In genomic region chr12:9738906-9739305, GRCh38 we compare ENCODE assay signal across 12 cellular contexts. TPM values are rescaled to one million over a fixed set of nuclear protein-coding genes. Genes with fewer than 3 reads are reported as not detected.
DNase-seq lines count a peak whose midpoint lies in the region; ATAC-seq, FAIRE-seq and TF ChIP-seq lines count a peak whose summit lies in the region.
"Not testable (repeated sequence)": the region's sequence is repeated elsewhere in the genome, so short reads cannot be mapped to it uniquely, and the experiment has no call there.
"Had no signal": no experiment of that assay in that cellular context is flagged by ENCODE, and none has a peak within 500 bp of the region (broad histone marks: within the 10 kb centered on the region; RNA-seq: fewer than 3 reads in every experiment).

No MANE protein-coding gene starts in this region.

- H3K27me3 Mint-ChIP-seq in activated CD4-positive, alpha-beta T cell treated with anti-CD3 and anti-CD28 coated beads for 36 hours; activated T-helper 1 cell treated with anti-CD3 and anti-CD28 coated beads, Interleukin-12 subunit alpha, Interleukin-12 subunit beta, Interleukin-2, Interleukin-4 antibody, amounts not matched to agents 30 ng/mL and 10 ng/mL and 1 ng/mL, durations not matched to agents 14 hours and 24 hours and 36 hours (ENCODE audit: insufficient read depth); naive B cell; stimulated activated memory B cell treated with anti-CD40 and anti-IgM and Interleukin-4, amounts not matched to agents 10 μg/mL and 1 μg/mL and 100 μg/mL, for 72 hours: not testable (repeated sequence)

- not testable (repeated sequence) for ATAC-seq in activated CD4-positive, alpha-beta T cell treated with anti-CD3 and anti-CD28 coated beads for 36 hours; K562; naive B cell (ENCODE audit: low read depth in 2 of 2); stimulated activated memory B cell treated with anti-CD40 and anti-IgM and Interleukin-4, amounts not matched to agents 10 μg/mL and 1 μg/mL and 100 μg/mL, for 72 hours

- 90% methylated on average over 9 of the region's 14 CpGs for WGBS in K562 (ENCODE audit: insufficient coverage, low coverage, missing lambda C conversion rate)

- not testable (repeated sequence) for H3K79me2 ChIP-seq in OCI-LY7 (ENCODE audit: insufficient read depth, low read depth, low read length); K562 (ENCODE audit: control insufficient read depth, insufficient read depth, low read length)

- POLR2A ChIA-PET in OCI-LY7 (lab: Charles Lee): interaction anchor here (0.7 to 1.6 kb wide), 7 partner anchors 9 to 649 kb away, joined by 3 to 6 read pairs (median 4); partner anchors contain the start of gene CLEC2D
- POLR2A ChIA-PET in activated CD4-positive, alpha-beta T cell treated with anti-CD3 and anti-CD28 coated beads for 36 hours (lab: Charles Lee): not testable (repeated sequence)
- POLR2A ChIA-PET in K562 (lab: Yijun Ruan, JAX): interaction anchor here (0.6 to 1.0 kb wide), 3 partner anchors 12 to 36 kb away, joined by 3 to 4 read pairs (median 3); partner anchors contain the start of gene CD69

- not testable (repeated sequence) for H4K20me1 ChIP-seq in OCI-LY7 (ENCODE audit: insufficient read depth, low read length); K562 (replicated peaks; ENCODE audit: control insufficient read depth, insufficient read depth, low read length)

- FAIRE-seq in K562 (lab: Jason Lieb, UNC): not testable (repeated sequence)

- H3K4me1 ChIP-seq in OCI-LY7 (ENCODE audit: insufficient read depth, low read length, poor library complexity, severe bottlenecking) (peaks cover 89% of the 10 kb centered on the region), K562 (replicated peaks in 1 of 2; ENCODE audit: control insufficient read depth in 2 of 2, insufficient read depth in 2 of 2, low read length in 2 of 2) (peaks cover 9 to 12% of the 10 kb centered on the region in 2 experiments)

- not testable (repeated sequence) for H3K4me3 Mint-ChIP-seq in activated CD4-positive, alpha-beta T cell treated with anti-CD3 and anti-CD28 coated beads for 36 hours
- H3K4me3 Mint-ChIP-seq in activated T-helper 1 cell treated with anti-CD3 and anti-CD28 coated beads, Interleukin-12 subunit alpha, Interleukin-12 subunit beta, Interleukin-2, Interleukin-4 antibody, amounts not matched to agents 30 ng/mL and 10 ng/mL and 1 ng/mL, durations not matched to agents 14 hours and 24 hours and 36 hours: peak overlapping the region; percentile 32
- H3K4me3 Mint-ChIP-seq in naive B cell: peak overlapping the region; percentile 15 to 77 (median 56)
- peak overlapping the region; percentile 38 for H3K4me3 Mint-ChIP-seq in stimulated activated memory B cell treated with anti-CD40 and anti-IgM and Interleukin-4, amounts not matched to agents 10 μg/mL and 1 μg/mL and 100 μg/mL, for 72 hours

- TF ChIP-seq CTCF in OCI-LY7 (conservative IDR thresholded peaks at IDR 0.05; ENCODE audit: low read length); K562 (IDR thresholded peaks at IDR 0.05 in 2 of 3, conservative IDR thresholded peaks at IDR 0.05 in 1 of 3; ENCODE audit: insufficient read depth in 2 of 3, low read depth in 1 of 3, low read length in 3 of 3): not testable (repeated sequence)

- not testable (repeated sequence) for H2AFZ ChIP-seq in OCI-LY7 (ENCODE audit: low read length); K562 (ENCODE audit: low read depth, low read length)

- peaks cover 71% of the 10 kb centered on the region for H3K4me1 Mint-ChIP-seq in activated CD4-positive, alpha-beta T cell treated with anti-CD3 and anti-CD28 coated beads for 36 hours
- H3K4me1 Mint-ChIP-seq in activated T-helper 1 cell treated with anti-CD3 and anti-CD28 coated beads, Interleukin-12 subunit alpha, Interleukin-12 subunit beta, Interleukin-2, Interleukin-4 antibody, amounts not matched to agents 30 ng/mL and 10 ng/mL and 1 ng/mL, durations not matched to agents 14 hours and 24 hours and 36 hours (ENCODE audit: low read depth): peaks cover 75% of the 10 kb centered on the region
- H3K4me1 Mint-ChIP-seq in naive B cell: peaks cover 52 to 77% (median 63%) of the 10 kb centered on the region in 3 donors
- H3K4me1 Mint-ChIP-seq in stimulated activated memory B cell treated with anti-CD40 and anti-IgM and Interleukin-4, amounts not matched to agents 10 μg/mL and 1 μg/mL and 100 μg/mL, for 72 hours: peaks cover 74% of the 10 kb centered on the region

- TF ChIP-seq EP300 in K562 (IDR thresholded peaks at IDR 0.05; ENCODE audit: low read length): not testable (repeated sequence)

- intact Hi-C loops in OCI-LY7 (cut with micrococcal nuclease; ENCODE audit: unreplicated experiment): loop anchor here (10.0 kb wide), 1 partner anchor 1044 kb away; the partner anchor contains the start of gene RIMKLB
- intact Hi-C loops in activated CD4-positive, alpha-beta T cell treated with anti-CD3 and anti-CD28 coated beads for 36 hours (cut with DNase I, micrococcal nuclease); activated T-helper 1 cell treated with anti-CD3 and anti-CD28 coated beads, Interleukin-12 subunit alpha, Interleukin-12 subunit beta, Interleukin-2, Interleukin-4 antibody, amounts not matched to agents 30 ng/mL and 10 ng/mL and 1 ng/mL, durations not matched to agents 14 hours and 24 hours and 36 hours (cut with micrococcal nuclease); K562 (cut with micrococcal nuclease): not testable (repeated sequence)

- TF ChIP-seq RAD21 in K562 (CRISPR knock-in tag; conservative IDR thresholded peaks at IDR 0.05 in 1 of 2, IDR thresholded peaks at IDR 0.05 in 1 of 2): not testable (repeated sequence)

- H3K9ac ChIP-seq in K562 (ENCODE audit: insufficient read depth in 1 of 2, low read depth in 2 of 2, low read length in 2 of 2): not testable (repeated sequence)

- DNase-seq in ELF-1 (ENCODE audit: low read depth, low spot score): peak; percentile 22
- DNase-seq in OCI-LY7 (ENCODE audit: low spot score); activated CD4-positive, alpha-beta T cell treated with anti-CD3 and anti-CD28 coated beads for 36 hours; activated T-helper 1 cell treated with anti-CD3 and anti-CD28 coated beads, Interleukin-12 subunit alpha, Interleukin-12 subunit beta, Interleukin-2, Interleukin-4 antibody, amounts not matched to agents 30 ng/mL and 10 ng/mL and 1 ng/mL, durations not matched to agents 14 hours and 24 hours and 36 hours (ENCODE audit: low spot score); K562 (ENCODE audit: extremely low read depth in 1 of 4, low spot score in 3 of 4); naive B cell: not testable (repeated sequence)

- not testable (repeated sequence) for H3K36me3 Mint-ChIP-seq in activated CD4-positive, alpha-beta T cell treated with anti-CD3 and anti-CD28 coated beads for 36 hours (ENCODE audit: low read depth); activated T-helper 1 cell treated with anti-CD3 and anti-CD28 coated beads, Interleukin-12 subunit alpha, Interleukin-12 subunit beta, Interleukin-2, Interleukin-4 antibody, amounts not matched to agents 30 ng/mL and 10 ng/mL and 1 ng/mL, durations not matched to agents 14 hours and 24 hours and 36 hours (ENCODE audit: low read depth); naive B cell
- peaks cover 12% of the 10 kb centered on the region for H3K36me3 Mint-ChIP-seq in stimulated activated memory B cell treated with anti-CD40 and anti-IgM and Interleukin-4, amounts not matched to agents 10 μg/mL and 1 μg/mL and 100 μg/mL, for 72 hours

- in situ Hi-C loops in K562 (cut with MboI): not testable (repeated sequence)

- not testable (repeated sequence) for H3K27me3 ChIP-seq in K562 (ENCODE audit: control insufficient read depth in 2 of 2, insufficient read depth in 2 of 2, low read length in 2 of 2)

- H3K4me2 ChIP-seq in OCI-LY7 (ENCODE audit: low read length): not testable (repeated sequence)
- H3K4me2 ChIP-seq in K562 (ENCODE audit: insufficient read depth, low read length): peak overlapping the region; percentile 55; the same call in 1 of the 2 replicates

- H3K9me1 ChIP-seq in K562 (ENCODE audit: control insufficient read depth, insufficient read depth, low read length): not testable (repeated sequence)

- peak overlapping the region; percentile 99 for H3K27ac ChIP-seq in OCI-LY7 (ENCODE audit: low read depth, low read length, poor library complexity, severe bottlenecking)
- H3K27ac ChIP-seq in K562 (ENCODE audit: extremely low read depth, low read depth, low read length): not testable (repeated sequence)

- not testable (repeated sequence) for H3K9me3 Mint-ChIP-seq in activated CD4-positive, alpha-beta T cell treated with anti-CD3 and anti-CD28 coated beads for 36 hours (ENCODE audit: low read depth); naive B cell; stimulated activated memory B cell treated with anti-CD40 and anti-IgM and Interleukin-4, amounts not matched to agents 10 μg/mL and 1 μg/mL and 100 μg/mL, for 72 hours
- H3K9me3 Mint-ChIP-seq in activated T-helper 1 cell treated with anti-CD3 and anti-CD28 coated beads, Interleukin-12 subunit alpha, Interleukin-12 subunit beta, Interleukin-2, Interleukin-4 antibody, amounts not matched to agents 30 ng/mL and 10 ng/mL and 1 ng/mL, durations not matched to agents 14 hours and 24 hours and 36 hours: peaks cover 16% of the 10 kb centered on the region

- not testable (repeated sequence) for H3K4me3 ChIP-seq in OCI-LY7 (ENCODE audit: low read depth, low read length, poor library complexity, severe bottlenecking); K562

- TF ChIP-seq POLR2A in K562 (conservative IDR thresholded peaks at IDR 0.05): peak; percentile 34

- CTCF ChIA-PET in OCI-LY7 (lab: Charles Lee; ENCODE audit: unreplicated experiment); K562 (lab: Yijun Ruan, JAX; ENCODE audit: low intra/inter-chr PET ratio): not testable (repeated sequence)
- CTCF ChIA-PET in activated CD4-positive, alpha-beta T cell treated with anti-CD3 and anti-CD28 coated beads for 36 hours (lab: Charles Lee): interaction anchor here (0.6 to 1.9 kb wide), 4 partner anchors 9 to 75 kb away, joined by 3 to 4 read pairs (median 4); no protein-coding TSS in a partner anchor

- not testable (repeated sequence) for H3K9me2 ChIP-seq in OCI-LY7 (ENCODE audit: insufficient read depth, low read length)

- H3K9me3 ChIP-seq in OCI-LY7 (ENCODE audit: low read length); K562 (replicated peaks; ENCODE audit: control insufficient read depth, insufficient read depth, low read depth, low read length): not testable (repeated sequence)

- peak overlapping the region; percentile 14 for H3K27ac Mint-ChIP-seq in activated CD4-positive, alpha-beta T cell treated with anti-CD3 and anti-CD28 coated beads for 36 hours
- H3K27ac Mint-ChIP-seq in activated T-helper 1 cell treated with anti-CD3 and anti-CD28 coated beads, Interleukin-12 subunit alpha, Interleukin-12 subunit beta, Interleukin-2, Interleukin-4 antibody, amounts not matched to agents 30 ng/mL and 10 ng/mL and 1 ng/mL, durations not matched to agents 14 hours and 24 hours and 36 hours: not testable (repeated sequence)
- peak overlapping the region; percentile 57 to 96 (median 88) for H3K27ac Mint-ChIP-seq in naive B cell
- peak overlapping the region; percentile 91 for H3K27ac Mint-ChIP-seq in stimulated activated memory B cell treated with anti-CD40 and anti-IgM and Interleukin-4, amounts not matched to agents 10 μg/mL and 1 μg/mL and 100 μg/mL, for 72 hours

- H3K36me3 ChIP-seq in OCI-LY7 (ENCODE audit: insufficient read depth, low read length); K562 (ENCODE audit: control insufficient read depth, insufficient read depth, low read length): not testable (repeated sequence)

- not testable (repeated sequence) for BruUV-seq in OCI-LY7 (replicated peaks; lab: Mats Ljungman, UMichigan); K562 (replicated peaks; lab: Mats Ljungman, UMichigan)

RNA-seq across cellular contexts. Expression of gene CLECL1, which starts 6.0 kb away (rescaled TPM):
- total RNA-seq in OCI-LY7 (2014; rRNA removed; shearing (Covaris generic)): 68.4 and 73.3 TPM in 2 replicates
- total RNA-seq in OCI-LY7 (2022) (106 and 114 TPM in 2 replicates), K562 (2014; rRNA removed) (not detected in 2 replicates), K562 (2014; rRNA removed; fragmentation: Illumina TruSeq; extraction: Trizol) (not detected in 2 replicates), K562 (2015; rRNA removed; fragmentation: Illumina TruSeq; extraction: Trizol) (0.25 TPM in 1 of 2 replicates, not detected in the other), K562 (2021) (not detected in 2 replicates)
- total RNA-seq in activated CD4-positive, alpha-beta T cell treated with anti-CD3 and anti-CD28 coated beads for 36 hours: 1 to 10 TPM; 3.1 to 3.8 TPM
- 7.6 and 9.1 TPM in 2 replicates for total RNA-seq in activated T-helper 1 cell treated with anti-CD3 and anti-CD28 coated beads, Interleukin-12 subunit alpha, Interleukin-12 subunit beta, Interleukin-2, Interleukin-4 antibody, amounts not matched to agents 30 ng/mL and 10 ng/mL and 1 ng/mL, durations not matched to agents 14 hours and 24 hours and 36 hours
- not detected in 2 replicates for total RNA-seq in K562 (2011; cell fraction: chromatin; rRNA removed; ENCODE audit: low replicate concordance)
- total RNA-seq in K562 (2011; cell fraction: nucleolus; rRNA removed): not detected in 2 replicates
- not detected in 2 replicates for total RNA-seq in K562 (2011; cell fraction: nucleoplasm; rRNA removed)
- polyA plus RNA-seq in K562 (2011; rRNA removed) (not detected in 2 replicates), K562 (2014; fragmentation: Illumina TruSeq; extraction: Trizol) (not detected in 2 replicates), K562 (2014; fragmentation: Nextera tagmentation; extraction: Ambion mirVana) (under 1 TPM in 1 of 2 experiments, not detected in 1; 0.13 TPM), K562 (2014; rRNA removed) (not detected in 2 replicates), naive B cell (ENCODE audit: low read depth in 6 of 6) (10 to 100 TPM in 4 of 6 donors, 1 to 10 TPM in 2; 8.9 to 34.0 (median 11.5) TPM)
- not detected in 2 replicates for polyA plus RNA-seq in K562 (2011; cell fraction: cytosol; rRNA removed)
- not detected in 2 replicates for polyA plus RNA-seq in K562 (2011; cell fraction: nucleus; rRNA removed)
- polyA plus RNA-seq in K562 (2012): 0.13 TPM in 1 of 2 replicates, not detected in the other
- polyA minus RNA-seq in K562 (2011; rRNA and poly(A)+ RNA removed): not detected in 2 replicates
- not detected in 2 replicates for polyA minus RNA-seq in K562 (2011; cell fraction: cytosol; rRNA and poly(A)+ RNA removed)
- polyA minus RNA-seq in K562 (2011; cell fraction: nucleus; rRNA and poly(A)+ RNA removed): not detected in 2 replicates
- total RNA-seq: Caco-2, G401, H9 had no signal
- polyA plus RNA-seq: AG04450, BJ had no signal

RNA-seq across cellular contexts. Expression of gene CD69, which starts 21.8 kb away (rescaled TPM):
- 12.3 and 13.7 TPM in 2 replicates for total RNA-seq in OCI-LY7 (2014; rRNA removed; shearing (Covaris generic))
- 9.7 and 10.3 TPM in 2 replicates for total RNA-seq in OCI-LY7 (2022)
- total RNA-seq in activated CD4-positive, alpha-beta T cell treated with anti-CD3 and anti-CD28 coated beads for 36 hours: 100 to 1,000 TPM in 1 of 2 experiments, 10 to 100 TPM in 1; 97.9 to 127 TPM
- 90.5 and 93.2 TPM in 2 replicates for total RNA-seq in activated T-helper 1 cell treated with anti-CD3 and anti-CD28 coated beads, Interleukin-12 subunit alpha, Interleukin-12 subunit beta, Interleukin-2, Interleukin-4 antibody, amounts not matched to agents 30 ng/mL and 10 ng/mL and 1 ng/mL, durations not matched to agents 14 hours and 24 hours and 36 hours
- 70.8 and 196 TPM in 2 replicates for total RNA-seq in K562 (2011; cell fraction: chromatin; rRNA removed; ENCODE audit: low replicate concordance)
- total RNA-seq in K562 (2011; cell fraction: nucleolus; rRNA removed): 41.4 and 48.8 TPM in 2 replicates
- total RNA-seq in K562 (2011; cell fraction: nucleoplasm; rRNA removed): 83.1 and 113 TPM in 2 replicates
- total RNA-seq in K562 (2014; rRNA removed): 28.0 and 30.1 TPM in 2 replicates
- total RNA-seq in K562 (2014; rRNA removed; fragmentation: Illumina TruSeq; extraction: Trizol): 68.9 and 77.6 TPM in 2 replicates
- total RNA-seq in K562 (2015; rRNA removed; fragmentation: Illumina TruSeq; extraction: Trizol): 8.8 and 11.7 TPM in 2 replicates
- 38.3 and 45.9 TPM in 2 replicates for total RNA-seq in K562 (2021)
- 57.1 and 76.4 TPM in 2 replicates for polyA plus RNA-seq in K562 (2011; rRNA removed)
- polyA plus RNA-seq in K562 (2011; cell fraction: cytosol; rRNA removed): 10.3 and 25.7 TPM in 2 replicates
- 47.5 and 89.0 TPM in 2 replicates for polyA plus RNA-seq in K562 (2011; cell fraction: nucleus; rRNA removed)
- polyA plus RNA-seq in K562 (2012): 43.7 and 113 TPM in 2 replicates
- polyA plus RNA-seq in K562 (2014; fragmentation: Illumina TruSeq; extraction: Trizol): 38.7 and 54.4 TPM in 2 replicates
- 100 to 1,000 TPM; 160 to 243 TPM for polyA plus RNA-seq in K562 (2014; fragmentation: Nextera tagmentation; extraction: Ambion mirVana)
- polyA plus RNA-seq in K562 (2014; rRNA removed): 52.2 and 66.0 TPM in 2 replicates
- 92.1 and 154 TPM in 2 replicates for polyA minus RNA-seq in K562 (2011; rRNA and poly(A)+ RNA removed)
- polyA minus RNA-seq in K562 (2011; cell fraction: cytosol; rRNA and poly(A)+ RNA removed): 13.4 and 19.7 TPM in 2 replicates
- 86.0 and 194 TPM in 2 replicates for polyA minus RNA-seq in K562 (2011; cell fraction: nucleus; rRNA and poly(A)+ RNA removed)
- polyA plus RNA-seq in naive B cell (ENCODE audit: low read depth in 6 of 6): 1,000 to 10,000 TPM in 5 of 6 donors, 100 to 1,000 TPM in 1; 814 to 1,329 (median 1,116) TPM
- total RNA-seq: Caco-2, G401, H9 had no signal
- polyA plus RNA-seq: AG04450, BJ had no signal
